ENCODE assay signal across 15 cellular contexts in genomic region chrX:102959471-102959870, GRCh38. TPM values are rescaled to one million over a fixed set of nuclear protein-coding genes. Genes with fewer than 3 reads are reported as not detected.
DNase-seq lines count a peak whose midpoint lies in the region; ATAC-seq and TF ChIP-seq lines count a peak whose summit lies in the region.
"Had no signal": no experiment of that assay in that cellular context is flagged by ENCODE, and none has a peak within 500 bp of the region (broad histone marks: within the 10 kb centered on the region; RNA-seq: fewer than 3 reads in every experiment).

No MANE protein-coding gene starts in this region.

- TF ChIP-seq CTCF in NB4 (IDR thresholded peaks at IDR 0.05; ENCODE audit: low read depth, low read length) (no peak), osteocyte (IDR thresholded peaks at IDR 0.05) (no peak)

- peak overlapping the region; percentile 57 for H3K4me3 ChIP-seq in NB4 (ENCODE audit: low read depth, low read length)
- H3K4me3 ChIP-seq: adrenal gland had no signal

- H3K27ac Mint-ChIP-seq in osteocyte (ENCODE audit: unreplicated experiment) = peak overlapping the region; percentile 83
- no peak overlapping the region for H3K27ac Mint-ChIP-seq in activated CD4-positive, alpha-beta T cell treated with anti-CD3 and anti-CD28 coated beads, Interleukin-2, amount 10 ng/mL, durations not matched to agents 24 days and 14 days

- peaks cover 32% of the 10 kb centered on the region for H3K4me1 Mint-ChIP-seq in osteocyte (ENCODE audit: unreplicated experiment)
- H3K4me1 Mint-ChIP-seq in activated CD4-positive, alpha-beta T cell treated with anti-CD3 and anti-CD28 coated beads, Interleukin-2, amount 10 ng/mL, durations not matched to agents 24 days and 14 days = no peaks in the 10 kb centered on the region

- no peak for ATAC-seq in HG03025 (IDR thresholded peaks at IDR 0.05; ENCODE audit: low FRiP score, unreplicated experiment)
- ATAC-seq in GM19397 (IDR thresholded peaks at IDR 0.05; ENCODE audit: unreplicated experiment) = no peak

- intact Hi-C loops in activated CD4-positive, alpha-beta T cell treated with anti-CD3 and anti-CD28 coated beads, Interleukin-2, amount 10 ng/mL, durations not matched to agents 24 days and 14 days (cut with micrococcal nuclease) = no loop called here

- no peaks in the 10 kb centered on the region for H3K36me3 Mint-ChIP-seq in osteocyte (ENCODE audit: unreplicated experiment)
- no peaks in the 10 kb centered on the region for H3K36me3 Mint-ChIP-seq in activated CD4-positive, alpha-beta T cell treated with anti-CD3 and anti-CD28 coated beads, Interleukin-2, amount 10 ng/mL, durations not matched to agents 24 days and 14 days (ENCODE audit: low read depth)

- H3K9me3 Mint-ChIP-seq in osteocyte (ENCODE audit: unreplicated experiment) = peaks cover 20% of the 10 kb centered on the region
- H3K9me3 Mint-ChIP-seq in activated CD4-positive, alpha-beta T cell treated with anti-CD3 and anti-CD28 coated beads, Interleukin-2, amount 10 ng/mL, durations not matched to agents 24 days and 14 days = no peaks in the 10 kb centered on the region

- DNase-seq in EL = peak; percentile 95
- DNase-seq in NB4 (ENCODE audit: low read depth) = no peak
- DNase-seq in dedifferentiated amniotic fluid mesenchymal stem cell (ENCODE audit: extremely low spot score) = peak; percentile 76
- DNase-seq in osteocyte (ENCODE audit: extremely low spot score, unreplicated experiment) = no peak
- no peak for DNase-seq in activated CD4-positive, alpha-beta T cell treated with anti-CD3 and anti-CD28 coated beads, Interleukin-2, amount 10 ng/mL, durations not matched to agents 24 days and 14 days
- no peak for DNase-seq in activated CD4-positive, alpha-beta T cell treated with anti-CD3 and anti-CD28 coated beads for 1 hour
- DNase-seq: activated CD4-positive, CD25-positive, alpha-beta regulatory T cell treated with anti-CD3 and anti-CD28 coated beads, Interleukin-2, amount 50 U/mL, for 72 hours; activated T-cell treated with anti-CD3 and anti-CD28 coated beads, Interleukin-2, amount 50 U/mL, for 1 hour; adrenal gland; H7; stimulated activated CD4-positive, alpha-beta T cell treated with anti-CD3 and anti-CD28 coated beads, Interleukin-4, amount 100 ng/mL, for 1 hour; T-helper 1 cell had no signal

- no peaks in the 10 kb centered on the region for H3K27me3 Mint-ChIP-seq in osteocyte (ENCODE audit: unreplicated experiment)
- H3K27me3 Mint-ChIP-seq in activated CD4-positive, alpha-beta T cell treated with anti-CD3 and anti-CD28 coated beads, Interleukin-2, amount 10 ng/mL, durations not matched to agents 24 days and 14 days = no peaks in the 10 kb centered on the region

- no peak overlapping the region for H3K4me3 Mint-ChIP-seq in osteocyte (ENCODE audit: unreplicated experiment)
- no peak overlapping the region for H3K4me3 Mint-ChIP-seq in activated CD4-positive, alpha-beta T cell treated with anti-CD3 and anti-CD28 coated beads, Interleukin-2, amount 10 ng/mL, durations not matched to agents 24 days and 14 days

- no peak for TF ChIP-seq POLR2A in NB4 (IDR thresholded peaks at IDR 0.05; ENCODE audit: extremely low read depth, insufficient read length)

RNA-seq across cellular contexts. Expression of gene RAB40AL, which starts 22.4 kb away (rescaled TPM):
- total RNA-seq in osteocyte = 0.81 and 1.3 TPM in 2 replicates
- total RNA-seq in activated CD4-positive, alpha-beta T cell treated with anti-CD3 and anti-CD28 coated beads, Interleukin-2, amount 10 ng/mL, durations not matched to agents 24 days and 14 days = 0.26 and 0.68 TPM in 2 replicates
- total RNA-seq: kidney epithelial cell had no signal

Comparison
In these comparisons a context has a peak if more than half of its experiments do, and no peak if none do; other contexts are left out.
1. DNase-seq: peak in EL (single experiment) and dedifferentiated amniotic fluid mesenchymal stem cell (single experiment); none in NB4 (single experiment), osteocyte (single experiment), activated CD4-positive, alpha-beta T cell treated with anti-CD3 and anti-CD28 coated beads, Interleukin-2, amount 10 ng/mL, durations not matched to agents 24 days and 14 days (single experiment) and activated CD4-positive, alpha-beta T cell treated with anti-CD3 and anti-CD28 coated beads for 1 hour (single experiment).